ENCODE assay signal across 14 cellular contexts in the genomic region with DNA sequence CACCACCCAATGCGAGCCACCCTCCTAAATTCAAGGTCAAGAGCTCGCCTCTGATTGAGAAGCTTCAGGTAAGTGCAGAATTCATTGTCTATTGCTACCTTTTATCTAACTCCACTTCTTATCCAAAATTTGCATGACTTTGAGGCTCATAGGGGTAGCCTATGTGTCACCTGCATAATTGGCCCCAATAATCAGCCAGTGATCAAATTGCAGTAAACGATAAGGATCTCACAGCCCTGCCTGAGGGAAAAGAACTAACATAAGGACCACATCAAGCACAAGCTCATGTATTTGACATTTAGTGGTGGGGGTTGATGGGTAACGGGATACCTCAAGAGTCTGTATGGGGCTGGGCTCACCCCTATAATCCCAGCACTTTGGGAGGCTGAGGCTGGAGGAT. TPM values are rescaled to one million over a fixed set of nuclear protein-coding genes. Genes with fewer than 3 reads are reported as not detected.
DNase-seq lines count a peak whose midpoint lies in the region; ATAC-seq lines count a peak whose summit lies in the region.
"Had no signal": no experiment of that assay in that cellular context is flagged by ENCODE, and none has a peak within 500 bp of the region (broad histone marks: within the 10 kb centered on the region; RNA-seq: fewer than 3 reads in every experiment).

No MANE protein-coding gene starts in this region.

- no peak overlapping the region for H3K4me3 Mint-ChIP-seq in activated naive CD4-positive, alpha-beta T cell treated with anti-CD3 and anti-CD28 coated beads for 36 hours
- H3K4me3 Mint-ChIP-seq in T-helper 17 cell = no peak overlapping the region
- no peak overlapping the region for H3K4me3 Mint-ChIP-seq in stimulated activated naive CD8-positive, alpha-beta T cell treated with anti-CD3 and anti-CD28 coated beads, Interleukin-15, amount 100 ng/mL, for 72 hours

- intact Hi-C loops in activated naive CD4-positive, alpha-beta T cell treated with anti-CD3 and anti-CD28 coated beads for 36 hours (cut with micrococcal nuclease) = no loop called here

- H3K9me3 Mint-ChIP-seq in activated naive CD4-positive, alpha-beta T cell treated with anti-CD3 and anti-CD28 coated beads for 36 hours = no peaks in the 10 kb centered on the region
- H3K9me3 Mint-ChIP-seq in stimulated activated naive CD8-positive, alpha-beta T cell treated with anti-CD3 and anti-CD28 coated beads, Interleukin-15, amount 100 ng/mL, for 72 hours = no peaks in the 10 kb centered on the region

- DNase-seq in activated naive CD4-positive, alpha-beta T cell treated with anti-CD3 and anti-CD28 coated beads for 36 hours = no peak
- DNase-seq in activated naive CD4-positive, alpha-beta T cell treated with anti-CD3 and anti-CD28 coated beads, Interleukin-2, amount 50 U/mL, for 16 hours = no peak
- DNase-seq in T-helper 17 cell (no peak), islet precursor cell (peak; percentile 28), C1 segment of cervical spinal cord (lab: John Stamatoyannopoulos, UW) (no peak), DMS79 treated with DMSO at 0.1 percent for 48 hours (lab: John Stamatoyannopoulos, UW) (no peak)
- no peak for DNase-seq in stimulated activated naive CD8-positive, alpha-beta T cell treated with anti-CD3 and anti-CD28 coated beads, Interleukin-15, amount 100 ng/mL, for 72 hours
- DNase-seq: KG1, NCI-H1048, NCI-H187, NCI-H2171 treated with DMSO at 0.1 percent for 48 hours, NCI-H82, Peyer's patch, Right ventricle myocardium superior had no signal

- H3K27ac Mint-ChIP-seq in activated naive CD4-positive, alpha-beta T cell treated with anti-CD3 and anti-CD28 coated beads for 36 hours = peak overlapping the region; percentile 62
- H3K27ac Mint-ChIP-seq in T-helper 17 cell = peak overlapping the region; percentile 49
- H3K27ac Mint-ChIP-seq in stimulated activated naive CD8-positive, alpha-beta T cell treated with anti-CD3 and anti-CD28 coated beads, Interleukin-15, amount 100 ng/mL, for 72 hours = peak overlapping the region; percentile 40 to 80

- H3K36me3 Mint-ChIP-seq in activated naive CD4-positive, alpha-beta T cell treated with anti-CD3 and anti-CD28 coated beads for 36 hours (ENCODE audit: low read depth) = peaks cover 21% of the 10 kb centered on the region
- H3K36me3 Mint-ChIP-seq in T-helper 17 cell (ENCODE audit: low read depth) = peaks cover 7% of the 10 kb centered on the region

- CTCF ChIA-PET in activated naive CD4-positive, alpha-beta T cell treated with anti-CD3 and anti-CD28 coated beads for 36 hours (lab: Charles Lee) = interaction anchor here (1.0 to 1.7 kb wide), 3 partner anchors 12 to 135 kb away, joined by 4 to 7 read pairs (median 5); no protein-coding TSS in a partner anchor

- ATAC-seq in T-helper 17 cell = no peak
- no peak for ATAC-seq in stimulated activated naive CD8-positive, alpha-beta T cell treated with anti-CD3 and anti-CD28 coated beads, Interleukin-15, amount 100 ng/mL, for 72 hours

- peaks cover 11% of the 10 kb centered on the region for H3K4me1 Mint-ChIP-seq in activated naive CD4-positive, alpha-beta T cell treated with anti-CD3 and anti-CD28 coated beads for 36 hours (ENCODE audit: low read depth)
- peaks cover 19% of the 10 kb centered on the region for H3K4me1 Mint-ChIP-seq in T-helper 17 cell
- H3K4me1 Mint-ChIP-seq in stimulated activated naive CD8-positive, alpha-beta T cell treated with anti-CD3 and anti-CD28 coated beads, Interleukin-15, amount 100 ng/mL, for 72 hours = peaks cover 32% of the 10 kb centered on the region

- H3K9me3 ChIP-seq in T-helper 17 cell (ENCODE audit: control insufficient read depth, low read length, poor library complexity, severe bottlenecking) = no peaks in the 10 kb centered on the region
- H3K9me3 ChIP-seq: Peyer's patch had no signal

- H3K27me3 Mint-ChIP-seq in activated naive CD4-positive, alpha-beta T cell treated with anti-CD3 and anti-CD28 coated beads for 36 hours (ENCODE audit: low read depth) = no peaks in the 10 kb centered on the region
- no peaks in the 10 kb centered on the region for H3K27me3 Mint-ChIP-seq in T-helper 17 cell
- no peaks in the 10 kb centered on the region for H3K27me3 Mint-ChIP-seq in stimulated activated naive CD8-positive, alpha-beta T cell treated with anti-CD3 and anti-CD28 coated beads, Interleukin-15, amount 100 ng/mL, for 72 hours

RNA-seq across cellular contexts. Expression of a gene that starts 31.7 kb away (rescaled TPM):
- 10 to 100 TPM; 24.2 to 28.1 TPM for total RNA-seq in activated naive CD4-positive, alpha-beta T cell treated with anti-CD3 and anti-CD28 coated beads for 36 hours
- total RNA-seq in T-helper 17 cell = 1 to 10 TPM; 3.0 to 4.2 TPM

Comparison
In these comparisons a context has a peak if more than half of its experiments do, and no peak if none do; other contexts are left out.
1. RNA of a gene that starts 31.7 kb away (total RNA-seq): 24.2 to 28.1 TPM in activated naive CD4-positive, alpha-beta T cell treated with anti-CD3 and anti-CD28 coated beads for 36 hours; 3.0 to 4.2 TPM in T-helper 17 cell; every median in the first group is over 4 times any median in the second.
2. Peak in every context shown above with its lines, with median percentiles within 50 percentile points of each other: H3K27ac Mint-ChIP-seq.